15 cellular contexts compared by ENCODE assay signal in genomic region chr4:96558466-96558865, GRCh38.
A peak's percentile ranks its signal among the peaks of the same experiment; 100 is the strongest.
DNase-seq lines count a peak whose midpoint lies in the region; ATAC-seq and TF ChIP-seq lines count a peak whose summit lies in the region.
"Had no signal": no experiment of that assay in that cellular context is flagged by ENCODE, and none has a peak within 500 bp of the region (broad histone marks: within the 10 kb centered on the region; RNA-seq: fewer than 3 reads in every experiment).

No MANE protein-coding gene starts in this region.

- no peaks in the 10 kb centered on the region for H3K36me3 ChIP-seq in mesenchymal stem cell (ENCODE audit: control insufficient read depth in 1 of 2, insufficient read depth in 2 of 2, low read depth in 1 of 2, low read length in 2 of 2)

- no peak overlapping the region for H2BK12ac ChIP-seq in mesenchymal stem cell (ENCODE audit: low read length in 2 of 2)

- H3K14ac ChIP-seq in mesenchymal stem cell (ENCODE audit: low read length in 2 of 2) = no peak overlapping the region

- no peak overlapping the region for H2AFZ ChIP-seq in mesenchymal stem cell (ENCODE audit: low read depth, low read length)
- H2AFZ ChIP-seq: GM23248 had no signal

- no peak overlapping the region for H3K4ac ChIP-seq in mesenchymal stem cell (ENCODE audit: low read depth in 1 of 2, low read length in 2 of 2)

- no peaks in the 10 kb centered on the region for H3K79me1 ChIP-seq in mesenchymal stem cell (replicated peaks; ENCODE audit: low read length, poor library complexity, severe bottlenecking)

- no peaks in the 10 kb centered on the region for H3K36me3 Mint-ChIP-seq in activated T-cell treated with anti-CD3 and anti-CD28 coated beads, Interleukin-2, amount 50 U/mL, for 72 hours (ENCODE audit: insufficient read depth in 2 of 2)
- no peaks in the 10 kb centered on the region for H3K36me3 Mint-ChIP-seq in activated naive CD8-positive, alpha-beta T cell treated with anti-CD3 and anti-CD28 coated beads, Interleukin-2, amount 50 U/mL, for 24 hours (ENCODE audit: low read depth)
- H3K36me3 Mint-ChIP-seq: CD14-positive monocyte; CD8-positive, alpha-beta T cell had no signal

- peaks cover 0 to 5% of the 10 kb centered on the region in 2 donors for H3K9me3 Mint-ChIP-seq in activated T-cell treated with anti-CD3 and anti-CD28 coated beads, Interleukin-2, amount 50 U/mL, for 72 hours
- H3K9me3 Mint-ChIP-seq in activated naive CD8-positive, alpha-beta T cell treated with anti-CD3 and anti-CD28 coated beads, Interleukin-2, amount 50 U/mL, for 24 hours = no peaks in the 10 kb centered on the region
- H3K9me3 Mint-ChIP-seq: CD8-positive, alpha-beta T cell had no signal

- H3K23ac ChIP-seq in mesenchymal stem cell (ENCODE audit: low read length in 2 of 2) = no peak overlapping the region

- peaks cover 9% of the 10 kb centered on the region for H3K9me3 ChIP-seq in mesenchymal stem cell (ENCODE audit: control insufficient read depth, low read length)

- no peak overlapping the region for H2BK15ac ChIP-seq in mesenchymal stem cell (ENCODE audit: low read depth, poor library complexity, severe bottlenecking)

- peak overlapping the region; percentile 33 for H3K27ac Mint-ChIP-seq in activated T-cell treated with anti-CD3 and anti-CD28 coated beads, Interleukin-2, amount 50 U/mL, for 72 hours
- no peak overlapping the region for H3K27ac Mint-ChIP-seq in activated naive CD8-positive, alpha-beta T cell treated with anti-CD3 and anti-CD28 coated beads, Interleukin-2, amount 50 U/mL, for 24 hours
- H3K27ac Mint-ChIP-seq: CD14-positive monocyte; CD8-positive, alpha-beta T cell had no signal

- H3K18ac ChIP-seq in mesenchymal stem cell (ENCODE audit: low read depth in 1 of 2, low read length in 2 of 2) = no peak overlapping the region

- H3K4me1 ChIP-seq in mesenchymal stem cell (ENCODE audit: control insufficient read depth, insufficient read depth, low read depth, low read length) = no peaks in the 10 kb centered on the region

- H3K27me3 ChIP-seq in mesenchymal stem cell (ENCODE audit: control insufficient read depth in 1 of 2, insufficient read depth in 1 of 2, low read length in 2 of 2) = no peaks in the 10 kb centered on the region

- WGBS in mesenchymal stem cell = 89% methylated on average over 2 of the region's 2 CpGs

- H3K4me3 ChIP-seq in choroid plexus epithelial cell (ENCODE audit: low read depth, low read length) (no peak overlapping the region), mesenchymal stem cell (ENCODE audit: insufficient read depth in 1 of 2, low read depth in 1 of 2, low read length in 2 of 2) (no peak overlapping the region), coronary artery (no peak overlapping the region)
- H3K4me3 ChIP-seq: GM23248 had no signal

- H2AK5ac ChIP-seq in mesenchymal stem cell (ENCODE audit: low read length, severe bottlenecking) = no peak overlapping the region

- no peak overlapping the region for H4K91ac ChIP-seq in mesenchymal stem cell (ENCODE audit: low read length)

- no peak overlapping the region for H3K4me3 Mint-ChIP-seq in activated T-cell treated with anti-CD3 and anti-CD28 coated beads, Interleukin-2, amount 50 U/mL, for 72 hours
- H3K4me3 Mint-ChIP-seq in activated naive CD8-positive, alpha-beta T cell treated with anti-CD3 and anti-CD28 coated beads, Interleukin-2, amount 50 U/mL, for 24 hours = no peak overlapping the region
- H3K4me3 Mint-ChIP-seq: CD14-positive monocyte; CD8-positive, alpha-beta T cell had no signal

- no peak overlapping the region for H2BK5ac ChIP-seq in mesenchymal stem cell (ENCODE audit: low read depth, low read length, poor library complexity, severe bottlenecking)

- DNase-seq in activated T-cell treated with anti-CD3 and anti-CD28 coated beads, Interleukin-2, amount 50 U/mL, for 72 hours = no peak
- no peak for DNase-seq in activated T-cell treated with anti-CD3 and anti-CD28 coated beads, Interleukin-2, amount 50 U/mL, for 48 hours
- DNase-seq in choroid plexus epithelial cell (ENCODE audit: low read depth) = peak; percentile 67
- DNase-seq in mesenchymal stem cell = no peak
- peak; percentile 52 for DNase-seq in smooth muscle cell of the brain vasculature (ENCODE audit: low read depth, low spot score)
- DNase-seq in activated naive CD8-positive, alpha-beta T cell treated with anti-CD3 and anti-CD28 coated beads, Interleukin-2, amount 50 U/mL, for 24 hours = no peak
- DNase-seq in coronary artery (ENCODE audit: low spot score) = no peak
- no peak for DNase-seq in cerebellar cortex (ENCODE audit: low spot score)
- DNase-seq: CD8-positive, alpha-beta T cell; COR-L47; GM23248; H7 had no signal

- no peak overlapping the region for H2BK120ac ChIP-seq in mesenchymal stem cell (ENCODE audit: low read depth, low read length)

- H3K27me3 Mint-ChIP-seq in activated T-cell treated with anti-CD3 and anti-CD28 coated beads, Interleukin-2, amount 50 U/mL, for 72 hours (ENCODE audit: low read depth) = no peaks in the 10 kb centered on the region
- no peaks in the 10 kb centered on the region for H3K27me3 Mint-ChIP-seq in activated naive CD8-positive, alpha-beta T cell treated with anti-CD3 and anti-CD28 coated beads, Interleukin-2, amount 50 U/mL, for 24 hours

- no peak overlapping the region for H3K27ac ChIP-seq in mesenchymal stem cell (ENCODE audit: low read length, poor library complexity, severe bottlenecking)
- H3K27ac ChIP-seq in coronary artery = no peak overlapping the region
- H3K27ac ChIP-seq: 22Rv1, GM23248 had no signal

- H4K8ac ChIP-seq in mesenchymal stem cell (ENCODE audit: low read length) = no peak overlapping the region

- no peak for TF ChIP-seq CTCF in choroid plexus epithelial cell (conservative IDR thresholded peaks at IDR 0.05; ENCODE audit: low read depth, low read length)
- no peak for TF ChIP-seq CTCF in coronary artery (IDR thresholded peaks at IDR 0.05)

- ATAC-seq in activated T-cell treated with anti-CD3 and anti-CD28 coated beads, Interleukin-2, amount 50 U/mL, for 72 hours (replicated peaks in 1 of 2) = no peak
- no peak for ATAC-seq in activated naive CD8-positive, alpha-beta T cell treated with anti-CD3 and anti-CD28 coated beads, Interleukin-2, amount 50 U/mL, for 24 hours
- ATAC-seq: CD8-positive, alpha-beta T cell; HepG2 had no signal

- H3K4me1 Mint-ChIP-seq in activated T-cell treated with anti-CD3 and anti-CD28 coated beads, Interleukin-2, amount 50 U/mL, for 72 hours (ENCODE audit: low read depth) = no peaks in the 10 kb centered on the region
- H3K4me1 Mint-ChIP-seq in activated naive CD8-positive, alpha-beta T cell treated with anti-CD3 and anti-CD28 coated beads, Interleukin-2, amount 50 U/mL, for 24 hours = no peaks in the 10 kb centered on the region
- H3K4me1 Mint-ChIP-seq: CD14-positive monocyte had no signal

- H3K4me2 ChIP-seq in mesenchymal stem cell (ENCODE audit: low read length, poor library complexity, severe bottlenecking) = peak overlapping the region; percentile 1

- H3K9ac ChIP-seq in mesenchymal stem cell (ENCODE audit: low read length) = no peak overlapping the region
- H3K9ac ChIP-seq: GM23248 had no signal

Comparison
In these comparisons a context has a peak if more than half of its experiments do, and no peak if none do; other contexts are left out.
1. DNase-seq: peak in choroid plexus epithelial cell (single experiment) and smooth muscle cell of the brain vasculature (single experiment); none in activated T-cell treated with anti-CD3 and anti-CD28 coated beads, Interleukin-2, amount 50 U/mL, for 72 hours (0 of 2), activated T-cell treated with anti-CD3 and anti-CD28 coated beads, Interleukin-2, amount 50 U/mL, for 48 hours (0 of 2), mesenchymal stem cell (single experiment), activated naive CD8-positive, alpha-beta T cell treated with anti-CD3 and anti-CD28 coated beads, Interleukin-2, amount 50 U/mL, for 24 hours (single experiment), coronary artery (single experiment) and cerebellar cortex (single experiment).